Comparison of ENCODE assay signal across 26 cellular contexts in the genomic region with DNA sequence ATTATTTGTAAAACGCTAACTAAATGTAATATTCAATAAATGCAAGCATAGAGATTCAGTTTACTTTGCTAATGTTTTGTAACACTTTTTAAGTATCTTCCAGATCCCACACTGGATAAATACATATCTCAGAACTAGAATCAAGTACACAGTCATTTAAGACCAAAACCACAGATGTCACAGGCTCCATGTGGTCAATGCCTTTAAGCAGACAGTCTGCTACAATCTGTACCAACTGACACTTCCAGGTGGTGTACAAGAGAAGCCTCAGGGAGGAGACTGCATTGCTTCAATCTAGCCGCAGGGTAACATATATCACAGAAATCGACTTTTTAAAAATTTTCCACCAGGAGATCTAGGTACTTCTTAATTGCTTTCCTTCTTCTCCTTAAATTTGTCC.
DNase-seq lines count a peak whose midpoint lies in the region; ATAC-seq and TF ChIP-seq lines count a peak whose summit lies in the region.
"Had no signal": no experiment of that assay in that cellular context is flagged by ENCODE, and none has a peak within 500 bp of the region (broad histone marks: within the 10 kb centered on the region; RNA-seq: fewer than 3 reads in every experiment).

No MANE protein-coding gene starts in this region.

- H3K9me3 ChIP-seq in smooth muscle cell (replicated peaks; ENCODE audit: low read depth): no peaks in the 10 kb centered on the region
- H3K9me3 ChIP-seq: psoas muscle had no signal

- no peaks in the 10 kb centered on the region for H4K20me1 ChIP-seq in smooth muscle cell (ENCODE audit: low read depth)

- H3K27ac ChIP-seq in smooth muscle cell (ENCODE audit: low read depth): no peak overlapping the region
- H3K27ac ChIP-seq: 22Rv1, psoas muscle, skin epidermis had no signal

- no peak overlapping the region for H3K4me2 ChIP-seq in smooth muscle cell

- no peaks in the 10 kb centered on the region for H3K27me3 ChIP-seq in smooth muscle cell (ENCODE audit: low read depth)

- H3K4me3 ChIP-seq in smooth muscle cell: no peak overlapping the region
- H3K4me3 ChIP-seq: psoas muscle, skin epidermis had no signal

- 86% methylated on average over 3 of the region's 3 CpGs for WGBS in smooth muscle cell (ENCODE audit: low lambda C conversion rate)

- H3K4me1 ChIP-seq in smooth muscle cell (ENCODE audit: low read depth): no peaks in the 10 kb centered on the region
- H3K4me1 ChIP-seq: psoas muscle had no signal

- ATAC-seq in HG02885 (IDR thresholded peaks at IDR 0.05; ENCODE audit: poor library complexity, unreplicated experiment): peak; percentile 57
- ATAC-seq in HG03457 (IDR thresholded peaks at IDR 0.05; ENCODE audit: unreplicated experiment): peak; percentile 63
- ATAC-seq: activated CD4-positive, CD25-positive, alpha-beta regulatory T cell treated with anti-CD3 and anti-CD28 coated beads, Interleukin-2, amount 50 U/mL, for 24 hours; activated CD8-positive, alpha-beta T cell treated with anti-CD3 and anti-CD28 coated beads, Interleukin-2, amount 10 ng/mL, durations not matched to agents 7 days and 5 days; activated T-cell treated with anti-CD3 and anti-CD28 coated beads, Interleukin-2, amount 50 U/mL, for 4 hours; psoas muscle had no signal

- in situ Hi-C loops in GM13976 (cut with MboI; ENCODE audit: low sequenced_read_pairs, unreplicated experiment): no loop called here

- DNase-seq in NCI-H1694 (lab: John Stamatoyannopoulos, UW) (peak; percentile 9), NCI-H1694 treated with DMSO at 0.1 percent for 48 hours (lab: John Stamatoyannopoulos, UW) (no peak), smooth muscle cell (lab: John Stamatoyannopoulos, UW; ENCODE audit: unreplicated experiment) (no peak), COR-L47 (lab: John Stamatoyannopoulos, UW) (no peak), GM13976 (ENCODE audit: low spot score) (no peak)
- DNase-seq in activated CD8-positive, alpha-beta memory T cell treated with anti-CD3 and anti-CD28 coated beads for 24 hours: no peak
- DNase-seq: activated CD8-positive, alpha-beta T cell treated with anti-CD3 and anti-CD28 coated beads, Interleukin-2, amount 10 ng/mL, durations not matched to agents 7 days and 5 days; activated naive CD4-positive, alpha-beta T cell treated with anti-CD3 and anti-CD28 coated beads, Interleukin-2, amount 50 U/mL, for 16 hours; activated T-cell treated with anti-CD3 and anti-CD28 coated beads, Interleukin-2, amount 50 U/mL, for 4 hours; AML-193; aorta; central memory CD4-positive, alpha-beta T cell; foreskin fibroblast; H9; hippocampal formation; Karpas-422; NCI-H1092 treated with DMSO at 0.1 percent for 48 hours; NCI-H2081 treated with DMSO at 0.1 percent for 48 hours; NCI-H510A; psoas muscle; stimulated activated CD4-positive, alpha-beta T cell treated with anti-CD3 and anti-CD28 coated beads, Interleukin-2, amount 100 ng/mL, for 48 hours had no signal

- H3K9ac ChIP-seq in smooth muscle cell (ENCODE audit: low read depth): no peak overlapping the region

- no peaks in the 10 kb centered on the region for H3K79me2 ChIP-seq in smooth muscle cell (ENCODE audit: low read depth)

- H2AFZ ChIP-seq in smooth muscle cell (ENCODE audit: low read depth): no peak overlapping the region

- H3F3A ChIP-seq in smooth muscle cell (ENCODE audit: low read depth): no peaks in the 10 kb centered on the region

- TF ChIP-seq CTCF in smooth muscle cell (IDR thresholded peaks at IDR 0.05; ENCODE audit: borderline replicate concordance, insufficient read depth, poor library complexity, severe bottlenecking) (no peak), GM13976 (IDR thresholded peaks at IDR 0.05; ENCODE audit: borderline replicate concordance, control extremely low read depth, extremely low read depth, insufficient read depth, missing control alignments) (no peak)

- no peaks in the 10 kb centered on the region for H3K36me3 ChIP-seq in smooth muscle cell (ENCODE audit: low read depth)
